ENCODE assay signal across 30 cellular contexts in genomic region chr11:126127898-126128297, GRCh38.
DNase-seq lines count a peak whose midpoint lies in the region; ATAC-seq, FAIRE-seq and TF ChIP-seq lines count a peak whose summit lies in the region.
"Had no signal": no experiment of that assay in that cellular context is flagged by ENCODE, and none has a peak within 500 bp of the region (broad histone marks: within the 10 kb centered on the region; RNA-seq: fewer than 3 reads in every experiment).

No MANE protein-coding gene starts in this region.

- H4K20me1 ChIP-seq in hepatocyte (ENCODE audit: insufficient read depth, poor library complexity, severe bottlenecking) = no peaks in the 10 kb centered on the region
- H4K20me1 ChIP-seq: BLaER1 had no signal

- WGBS in hepatocyte (ENCODE audit: low lambda C conversion rate, missing lambda C conversion rate) = 20% methylated on average over 6 of the region's 6 CpGs
- WGBS in sigmoid colon, 2 donors = 38 to 45% methylated on average over 6 of the region's 6 CpGs

- peak; percentile 13 for DNase-seq in DMS 273 treated with DMSO at 0.1 percent for 48 hours (lab: John Stamatoyannopoulos, UW)
- DNase-seq in adipocyte (ENCODE audit: low read depth) = no peak
- DNase-seq in hepatocyte (ENCODE audit: low spot score) = no peak
- DNase-seq in sigmoid colon = peak; percentile 73
- DNase-seq in RCC 7860 (ENCODE audit: low spot score) = no peak
- no peak for DNase-seq in frontal cortex (ENCODE audit: low spot score in 2 of 2)
- no peak for DNase-seq in islet precursor cell
- no peak for DNase-seq in naive thymus-derived CD4-positive, alpha-beta T cell
- DNase-seq: ACHN; activated CD4-positive, alpha-beta T cell treated with anti-CD3 and anti-CD28 coated beads for 48 hours; activated CD8-positive, alpha-beta memory T cell treated with anti-CD3 and anti-CD28 coated beads, Interleukin-2, amount 10 ng/mL, durations not matched to agents 7 days and 5 days; activated naive CD4-positive, alpha-beta T cell treated with anti-CD3 and anti-CD28 coated beads, Interleukin-2, amount 50 U/mL, for 16 hours; Caco-2; effector CD8-positive, alpha-beta T cell; foreskin melanocyte; mesendoderm; MG63; NCI-H1417; NCI-H524 treated with DMSO at 0.1 percent for 48 hours; nephron progenitor cell; stimulated activated CD4-positive, alpha-beta T cell treated with anti-CD3 and anti-CD28 coated beads, Interleukin-2, amount 100 ng/mL, for 48 hours; stimulated activated naive CD4-positive, alpha-beta T cell; T-helper 2 cell; transverse colon had no signal

- H3K4me3 Mint-ChIP-seq in naive thymus-derived CD4-positive, alpha-beta T cell = no peak overlapping the region
- H3K4me3 Mint-ChIP-seq: activated CD8-positive, alpha-beta memory T cell treated with anti-CD3 and anti-CD28 coated beads, Interleukin-2, amount 10 ng/mL, durations not matched to agents 7 days and 5 days; nephron progenitor cell had no signal

- TF ChIP-seq CTCF in hepatocyte (IDR thresholded peaks at IDR 0.05; ENCODE audit: poor library complexity) (no peak), sigmoid colon (IDR thresholded peaks at IDR 0.05) (no peak)

- FAIRE-seq in RCC 7860 (lab: Jason Lieb, UNC) (no peak), frontal cortex (lab: Jason Lieb, UNC) (no peak)
- FAIRE-seq: astrocyte, H54, K562 had no signal

- H3K9ac ChIP-seq in adipocyte (ENCODE audit: low read length) = peak overlapping the region; percentile 69
- H3K9ac ChIP-seq: BLaER1 had no signal

- intact Hi-C loops in sigmoid colon (cut with DNase I) = no loop called here
- intact Hi-C loops in naive thymus-derived CD4-positive, alpha-beta T cell (cut with micrococcal nuclease) = no loop called here

- H2AFZ ChIP-seq in hepatocyte = no peak overlapping the region

- CTCF ChIA-PET in naive thymus-derived CD4-positive, alpha-beta T cell (lab: Charles Lee) = no interaction called here

- no peaks in the 10 kb centered on the region for H3K36me3 Mint-ChIP-seq in naive thymus-derived CD4-positive, alpha-beta T cell
- H3K36me3 Mint-ChIP-seq: activated CD8-positive, alpha-beta memory T cell treated with anti-CD3 and anti-CD28 coated beads, Interleukin-2, amount 10 ng/mL, durations not matched to agents 7 days and 5 days had no signal

- no peak for TF ChIP-seq POLR2A in sigmoid colon (IDR thresholded peaks at IDR 0.05)

- no peak overlapping the region for H3K27ac Mint-ChIP-seq in naive thymus-derived CD4-positive, alpha-beta T cell
- H3K27ac Mint-ChIP-seq: activated CD8-positive, alpha-beta memory T cell treated with anti-CD3 and anti-CD28 coated beads, Interleukin-2, amount 10 ng/mL, durations not matched to agents 7 days and 5 days; nephron progenitor cell; progenitor cell of endocrine pancreas had no signal

- peak overlapping the region; percentile 46 for H3K27ac ChIP-seq in hepatocyte
- H3K27ac ChIP-seq in sigmoid colon = peak overlapping the region in 3 of 4 donors; percentile 38 to 62 (median 61)
- H3K27ac ChIP-seq in naive thymus-derived CD4-positive, alpha-beta T cell (ENCODE audit: low read depth, low read length) = no peak overlapping the region
- H3K27ac ChIP-seq: BLaER1 had no signal

- no peaks in the 10 kb centered on the region for H3K9me3 Mint-ChIP-seq in naive thymus-derived CD4-positive, alpha-beta T cell
- H3K9me3 Mint-ChIP-seq: nephron progenitor cell had no signal

- POLR2A ChIA-PET in naive thymus-derived CD4-positive, alpha-beta T cell (lab: Charles Lee) = no interaction called here

- no peaks in the 10 kb centered on the region for H3K36me3 ChIP-seq in adipocyte (ENCODE audit: control insufficient read depth, insufficient read depth, low read length, severe bottlenecking)
- H3K36me3 ChIP-seq in hepatocyte (replicated peaks; ENCODE audit: insufficient read depth, low read depth) = no peaks in the 10 kb centered on the region
- no peaks in the 10 kb centered on the region for H3K36me3 ChIP-seq in sigmoid colon
- H3K36me3 ChIP-seq in naive thymus-derived CD4-positive, alpha-beta T cell (ENCODE audit: control insufficient read depth in 2 of 3, insufficient read depth in 3 of 3, low read length in 3 of 3) = no peaks in the 10 kb centered on the region
- H3K36me3 ChIP-seq: transverse colon had no signal

- H3K9me3 ChIP-seq in adipocyte (ENCODE audit: control insufficient read depth, low read length) = no peaks in the 10 kb centered on the region
- no peaks in the 10 kb centered on the region for H3K9me3 ChIP-seq in hepatocyte (ENCODE audit: low read depth)
- no peaks in the 10 kb centered on the region for H3K9me3 ChIP-seq in sigmoid colon
- H3K9me3 ChIP-seq in naive thymus-derived CD4-positive, alpha-beta T cell (ENCODE audit: control insufficient read depth in 2 of 3, low read length in 3 of 3) = no peaks in the 10 kb centered on the region
- H3K9me3 ChIP-seq: BLaER1, Caco-2, MG63, transverse colon had no signal

- H3K79me2 ChIP-seq in hepatocyte = no peaks in the 10 kb centered on the region

- ATAC-seq in naive thymus-derived CD4-positive, alpha-beta T cell = no peak
- ATAC-seq: activated CD8-positive, alpha-beta memory T cell treated with anti-CD3 and anti-CD28 coated beads, Interleukin-2, amount 10 ng/mL, durations not matched to agents 7 days and 5 days; K562; Panc1 had no signal

- H3K4me3 ChIP-seq in adipocyte (ENCODE audit: low read length) = peak overlapping the region; percentile 50
- H3K4me3 ChIP-seq in hepatocyte = no peak overlapping the region
- H3K4me3 ChIP-seq in sigmoid colon = no peak overlapping the region
- no peak overlapping the region for H3K4me3 ChIP-seq in naive thymus-derived CD4-positive, alpha-beta T cell (ENCODE audit: low read length)
- H3K4me3 ChIP-seq: BLaER1, K562, MG63, transverse colon had no signal

- H3K27me3 Mint-ChIP-seq in naive thymus-derived CD4-positive, alpha-beta T cell = no peaks in the 10 kb centered on the region

- peaks cover 68% of the 10 kb centered on the region for H3K4me1 ChIP-seq in adipocyte (ENCODE audit: control insufficient read depth, insufficient read depth, low read length)
- H3K4me1 ChIP-seq in hepatocyte (ENCODE audit: insufficient read depth) = peaks cover 39% of the 10 kb centered on the region
- H3K4me1 ChIP-seq in sigmoid colon = peaks cover 0 to 78% (median 70%) of the 10 kb centered on the region in 4 donors
- H3K4me1 ChIP-seq in naive thymus-derived CD4-positive, alpha-beta T cell (ENCODE audit: control insufficient read depth in 2 of 2, insufficient read depth in 2 of 2, low read length in 2 of 2) = no peaks in the 10 kb centered on the region

- peak overlapping the region; percentile 17 for H3K4me2 ChIP-seq in hepatocyte
- H3K4me2 ChIP-seq: BLaER1 had no signal

- no peaks in the 10 kb centered on the region for H3K9me2 ChIP-seq in hepatocyte (replicated peaks; ENCODE audit: insufficient read depth)

- H3K27me3 ChIP-seq in adipocyte (replicated peaks; ENCODE audit: control insufficient read depth, insufficient read depth, low read length) (no peaks in the 10 kb centered on the region), hepatocyte (no peaks in the 10 kb centered on the region), sigmoid colon (no peaks in the 10 kb centered on the region)
- no peaks in the 10 kb centered on the region for H3K27me3 ChIP-seq in naive thymus-derived CD4-positive, alpha-beta T cell (ENCODE audit: control insufficient read depth in 2 of 2, insufficient read depth in 2 of 2, low read length in 2 of 2)
- H3K27me3 ChIP-seq: BLaER1, MG63, transverse colon had no signal

- TF ChIP-seq EP300 in sigmoid colon (IDR thresholded peaks at IDR 0.05) = no peak

- H3K4me1 Mint-ChIP-seq in naive thymus-derived CD4-positive, alpha-beta T cell = no peaks in the 10 kb centered on the region
- H3K4me1 Mint-ChIP-seq: activated CD8-positive, alpha-beta memory T cell treated with anti-CD3 and anti-CD28 coated beads, Interleukin-2, amount 10 ng/mL, durations not matched to agents 7 days and 5 days had no signal

Comparison
In these comparisons a context has a peak if more than half of its experiments do, and no peak if none do; other contexts are left out.
1. DNase-seq: peak in DMS 273 treated with DMSO at 0.1 percent for 48 hours (single experiment) and sigmoid colon (single experiment); none in adipocyte (single experiment), hepatocyte (single experiment), RCC 7860 (single experiment), frontal cortex (0 of 2), islet precursor cell (single experiment) and naive thymus-derived CD4-positive, alpha-beta T cell (0 of 9).